22 cellular contexts compared by ENCODE assay signal in genomic region chr4:38037627-38038026, GRCh38.
DNase-seq lines count a peak whose midpoint lies in the region; ATAC-seq, FAIRE-seq and TF ChIP-seq lines count a peak whose summit lies in the region.
"Had no signal": no experiment of that assay in that cellular context is flagged by ENCODE, and none has a peak within 500 bp of the region (broad histone marks: within the 10 kb centered on the region; RNA-seq: fewer than 3 reads in every experiment).

No MANE protein-coding gene starts in this region.

- H3K36me3 ChIP-seq in HepG2 (replicated peaks in 1 of 2; ENCODE audit: control insufficient read depth in 1 of 2, insufficient read depth in 2 of 2, low read length in 2 of 2) (peaks cover 0 to 4% of the 10 kb centered on the region in 2 experiments; a peak in 1 of 5 replicates), right lobe of liver (peaks cover 0 to 10% (median 0%) of the 10 kb centered on the region in 4 donors)

- no peaks in the 10 kb centered on the region for H3K9me3 ChIP-seq in HepG2 (ENCODE audit: low read length)
- no peaks in the 10 kb centered on the region for H3K9me3 ChIP-seq in right lobe of liver
- H3K9me3 ChIP-seq: BLaER1, Caco-2 had no signal

- H3K27me3 ChIP-seq in HepG2 (ENCODE audit: control insufficient read depth in 1 of 2, insufficient read depth in 2 of 2, low read length in 2 of 2) (no peaks in the 10 kb centered on the region), right lobe of liver (no peaks in the 10 kb centered on the region)
- H3K27me3 ChIP-seq: BLaER1 had no signal

- POLR2A ChIA-PET in HepG2 (lab: Yijun Ruan, JAX), result no interaction called here

- CTCF ChIA-PET in HepG2 (lab: Yijun Ruan, JAX; ENCODE audit: low intra/inter-chr PET ratio, low total read pairs), result interaction anchor here (4.9 kb wide), 1 partner anchor 234 kb away, joined by 24 read pairs; no protein-coding TSS in a partner anchor

- H3K27ac ChIP-seq in HepG2 (ENCODE audit: extremely low read length, insufficient read depth, low read length), result peak overlapping the region; percentile 62
- H3K27ac ChIP-seq in right lobe of liver, result no peak overlapping the region
- H3K27ac ChIP-seq: 22Rv1, BLaER1, C4-2B had no signal

- TF ChIP-seq POLR2A in HepG2 (IDR thresholded peaks at IDR 0.05; ENCODE audit: insufficient read depth in 1 of 2, low read depth in 2 of 2, low read length in 2 of 2), result no peak
- no peak for TF ChIP-seq POLR2A in right lobe of liver (IDR thresholded peaks at IDR 0.05)

- H3K9ac ChIP-seq in HepG2 (ENCODE audit: insufficient read depth, low read depth, low read length), result no peak overlapping the region
- H3K9ac ChIP-seq: BLaER1 had no signal

- no peaks in the 10 kb centered on the region for H3K27me3 Mint-ChIP-seq in naive B cell
- H3K27me3 Mint-ChIP-seq in stimulated activated naive B cell treated with anti-CD40 and anti-IgM and Interleukin-4, amounts not matched to agents 10 μg/mL and 1 μg/mL and 100 μg/mL, for 72 hours, result no peaks in the 10 kb centered on the region
- no peaks in the 10 kb centered on the region for H3K27me3 Mint-ChIP-seq in activated T-helper 1 cell treated with anti-CD3 and anti-CD28 coated beads, Interleukin-12 subunit alpha, Interleukin-12 subunit beta, Interleukin-2, Interleukin-4 antibody, amounts not matched to agents 30 ng/mL and 10 ng/mL and 1 ng/mL, durations not matched to agents 14 hours and 24 hours and 36 hours (ENCODE audit: insufficient read depth)
- H3K27me3 Mint-ChIP-seq: B cell; CD4-positive, CD25-positive, alpha-beta regulatory T cell had no signal

- TF ChIP-seq CTCF in HepG2 (CRISPR knock-in tag; IDR thresholded peaks at IDR 0.05) (no peak), right lobe of liver (IDR thresholded peaks at IDR 0.05) (no peak)

- DNase-seq in HepG2 (ENCODE audit: low spot score) (peak; percentile 78), right lobe of liver (no peak), naive B cell (no peak)
- no peak for DNase-seq in stimulated activated naive B cell treated with anti-CD40 and anti-IgM and Interleukin-4, amounts not matched to agents 10 μg/mL and 1 μg/mL and 100 μg/mL, for 72 hours
- DNase-seq in activated T-helper 1 cell treated with anti-CD3 and anti-CD28 coated beads, Interleukin-12 subunit alpha, Interleukin-12 subunit beta, Interleukin-2, Interleukin-4 antibody, amounts not matched to agents 30 ng/mL and 10 ng/mL and 1 ng/mL, durations not matched to agents 14 hours and 24 hours and 36 hours (ENCODE audit: low spot score), result no peak
- DNase-seq in NK-92 treated with Interleukin-12 subunit alpha and Interleukin-12 subunit beta, amount 100 ng/mL, for 24 hours (lab: John Stamatoyannopoulos, UW), result no peak
- DNase-seq: Caco-2; CD4-positive, CD25-positive, alpha-beta regulatory T cell; CD8-positive, alpha-beta T cell; DMS153; DND-41; H9 had no signal

- 7% methylated on average over 8 of the region's 8 CpGs for WGBS in HepG2 (ENCODE audit: low lambda C conversion rate)
- 86% methylated on average over 8 of the region's 8 CpGs for WGBS in right lobe of liver (ENCODE audit: insufficient coverage, low coverage, low lambda C conversion rate, missing lambda C conversion rate)

- H3K4me1 ChIP-seq in HepG2 (ENCODE audit: insufficient read depth, low read length) (peaks cover 31% of the 10 kb centered on the region), right lobe of liver (no peaks in the 10 kb centered on the region)
- H3K4me1 ChIP-seq: BLaER1, Caco-2 had no signal

- no peak overlapping the region for H3K4me3 Mint-ChIP-seq in naive B cell
- H3K4me3 Mint-ChIP-seq in stimulated activated naive B cell treated with anti-CD40 and anti-IgM and Interleukin-4, amounts not matched to agents 10 μg/mL and 1 μg/mL and 100 μg/mL, for 72 hours, result no peak overlapping the region
- no peak overlapping the region for H3K4me3 Mint-ChIP-seq in activated T-helper 1 cell treated with anti-CD3 and anti-CD28 coated beads, Interleukin-12 subunit alpha, Interleukin-12 subunit beta, Interleukin-2, Interleukin-4 antibody, amounts not matched to agents 30 ng/mL and 10 ng/mL and 1 ng/mL, durations not matched to agents 14 hours and 24 hours and 36 hours
- H3K4me3 Mint-ChIP-seq: B cell; CD4-positive, CD25-positive, alpha-beta regulatory T cell; CD8-positive, alpha-beta T cell; GM23338; H9 had no signal

- ATAC-seq in HepG2, result peak; percentile 93
- ATAC-seq in right lobe of liver, result no peak
- ATAC-seq in naive B cell (ENCODE audit: low read depth in 2 of 2), result no peak
- no peak for ATAC-seq in stimulated activated naive B cell treated with anti-CD40 and anti-IgM and Interleukin-4, amounts not matched to agents 10 μg/mL and 1 μg/mL and 100 μg/mL, for 72 hours (replicated peaks)
- no peak for ATAC-seq in HG03460 (IDR thresholded peaks at IDR 0.05; ENCODE audit: unreplicated experiment)
- ATAC-seq: CD8-positive, alpha-beta T cell; GM23338; HCT116 had no signal

- H3K4me3 ChIP-seq in HepG2 (replicated peaks in 1 of 3; ENCODE audit: insufficient read depth in 1 of 3, low read depth in 2 of 3, low read length in 3 of 3) (no peak overlapping the region), right lobe of liver (no peak overlapping the region)
- H3K4me3 ChIP-seq: BLaER1, GM23338 had no signal

- no peaks in the 10 kb centered on the region for H4K20me1 ChIP-seq in HepG2 (ENCODE audit: insufficient read depth, low read length)

- H3K79me2 ChIP-seq in HepG2 (ENCODE audit: insufficient read depth, low read length), result no peaks in the 10 kb centered on the region

- H3K36me3 Mint-ChIP-seq in naive B cell, result peaks cover 16 to 22% of the 10 kb centered on the region in 2 donors
- H3K36me3 Mint-ChIP-seq in stimulated activated naive B cell treated with anti-CD40 and anti-IgM and Interleukin-4, amounts not matched to agents 10 μg/mL and 1 μg/mL and 100 μg/mL, for 72 hours, result peaks cover 39 to 52% of the 10 kb centered on the region in 2 donors
- H3K36me3 Mint-ChIP-seq in activated T-helper 1 cell treated with anti-CD3 and anti-CD28 coated beads, Interleukin-12 subunit alpha, Interleukin-12 subunit beta, Interleukin-2, Interleukin-4 antibody, amounts not matched to agents 30 ng/mL and 10 ng/mL and 1 ng/mL, durations not matched to agents 14 hours and 24 hours and 36 hours (ENCODE audit: low read depth), result peaks cover 16% of the 10 kb centered on the region

- H3K27ac Mint-ChIP-seq in naive B cell, result peak overlapping the region in 4 of 6 donors; percentile 12 to 70 (median 52)
- peak overlapping the region; percentile 33 for H3K27ac Mint-ChIP-seq in stimulated activated naive B cell treated with anti-CD40 and anti-IgM and Interleukin-4, amounts not matched to agents 10 μg/mL and 1 μg/mL and 100 μg/mL, for 72 hours
- no peak overlapping the region for H3K27ac Mint-ChIP-seq in activated T-helper 1 cell treated with anti-CD3 and anti-CD28 coated beads, Interleukin-12 subunit alpha, Interleukin-12 subunit beta, Interleukin-2, Interleukin-4 antibody, amounts not matched to agents 30 ng/mL and 10 ng/mL and 1 ng/mL, durations not matched to agents 14 hours and 24 hours and 36 hours
- H3K27ac Mint-ChIP-seq: B cell; CD4-positive, CD25-positive, alpha-beta regulatory T cell; CD8-positive, alpha-beta T cell; GM23338; H9 had no signal

- H3K4me2 ChIP-seq in HepG2 (ENCODE audit: low read depth, low read length), result peak overlapping the region; percentile 41
- H3K4me2 ChIP-seq: BLaER1, GM23338 had no signal

- BruUV-seq in HepG2 (replicated peaks; lab: Mats Ljungman, UMichigan), result no TSS peak

- peaks cover 3 to 20% (median 7%) of the 10 kb centered on the region in 3 donors for H3K4me1 Mint-ChIP-seq in naive B cell
- peaks cover 6 to 11% of the 10 kb centered on the region in 2 donors for H3K4me1 Mint-ChIP-seq in stimulated activated naive B cell treated with anti-CD40 and anti-IgM and Interleukin-4, amounts not matched to agents 10 μg/mL and 1 μg/mL and 100 μg/mL, for 72 hours
- H3K4me1 Mint-ChIP-seq in activated T-helper 1 cell treated with anti-CD3 and anti-CD28 coated beads, Interleukin-12 subunit alpha, Interleukin-12 subunit beta, Interleukin-2, Interleukin-4 antibody, amounts not matched to agents 30 ng/mL and 10 ng/mL and 1 ng/mL, durations not matched to agents 14 hours and 24 hours and 36 hours (ENCODE audit: low read depth), result no peaks in the 10 kb centered on the region
- H3K4me1 Mint-ChIP-seq: B cell had no signal

- no peak for TF ChIP-seq RAD21 in HepG2 (CRISPR knock-in tag; IDR thresholded peaks at IDR 0.05)

- H2AFZ ChIP-seq in HepG2 (ENCODE audit: low read length), result no peak overlapping the region
- H2AFZ ChIP-seq: GM23338 had no signal

- no peaks in the 10 kb centered on the region for H3K9me3 Mint-ChIP-seq in naive B cell
- H3K9me3 Mint-ChIP-seq in stimulated activated naive B cell treated with anti-CD40 and anti-IgM and Interleukin-4, amounts not matched to agents 10 μg/mL and 1 μg/mL and 100 μg/mL, for 72 hours, result no peaks in the 10 kb centered on the region
- H3K9me3 Mint-ChIP-seq in activated T-helper 1 cell treated with anti-CD3 and anti-CD28 coated beads, Interleukin-12 subunit alpha, Interleukin-12 subunit beta, Interleukin-2, Interleukin-4 antibody, amounts not matched to agents 30 ng/mL and 10 ng/mL and 1 ng/mL, durations not matched to agents 14 hours and 24 hours and 36 hours, result no peaks in the 10 kb centered on the region
- H3K9me3 Mint-ChIP-seq: CD4-positive, CD25-positive, alpha-beta regulatory T cell; CD8-positive, alpha-beta T cell; GM23338; H9 had no signal

- TF ChIP-seq EP300 in HepG2 (IDR thresholded peaks at IDR 0.05; ENCODE audit: low read depth in 2 of 2, low read length in 2 of 2), result peak in 1 of 2 experiments; percentile 48; a peak in 1 of 4 replicates
- TF ChIP-seq EP300 in HepG2 (CRISPR knock-in tag; IDR thresholded peaks at IDR 0.05; ENCODE audit: borderline replicate concordance), result no peak

- peak; percentile 91 for FAIRE-seq in HepG2 (lab: Jason Lieb, UNC)
- FAIRE-seq: A204.1, G401.6, GM19239 had no signal

- intact Hi-C loops in HepG2 (cut with micrococcal nuclease; ENCODE audit: unreplicated experiment), result loop anchor here (2.0 to 5.0 kb wide), 4 partner anchors 61 to 585 kb away; a partner anchor contains a TSS
- intact Hi-C loops in right lobe of liver (cut with DNase I), result loop anchor here in 1 of 2 donors (10.0 kb wide), 2 partner anchors 53 to 233 kb away; no protein-coding TSS in a partner anchor
- intact Hi-C loops in activated T-helper 1 cell treated with anti-CD3 and anti-CD28 coated beads, Interleukin-12 subunit alpha, Interleukin-12 subunit beta, Interleukin-2, Interleukin-4 antibody, amounts not matched to agents 30 ng/mL and 10 ng/mL and 1 ng/mL, durations not matched to agents 14 hours and 24 hours and 36 hours (cut with micrococcal nuclease), result loop anchor here (5.0 kb wide), 1 partner anchor 435 kb away; no protein-coding TSS in a partner anchor

- in situ Hi-C loops in HepG2 (cut with HindIII; ENCODE audit: extremely low pct_ligation_motif_present, low pct_unique_long_range_greater_than_20kb), result loop anchor here (5.0 kb wide), 1 partner anchor 235 kb away; no protein-coding TSS in a partner anchor

TF ChIP-seq in HepG2, 621 proteins besides CTCF, POLR2A, EP300 and RAD21 (continues in another document):
- TF ChIP-seq ZNF550 (CRISPR knock-in tag; IDR thresholded peaks at IDR 0.05; ENCODE audit: borderline replicate concordance), result no peak
- peak; percentile 93 for TF ChIP-seq ZBTB38 (CRISPR knock-in tag; IDR thresholded peaks at IDR 0.05)
- TF ChIP-seq ZNF496 (CRISPR knock-in tag; IDR thresholded peaks at IDR 0.05; ENCODE audit: insufficient replicate concordance), result no peak
- peak; percentile 41 for TF ChIP-seq HNF4A (CRISPR knock-in tag; IDR thresholded peaks at IDR 0.05)
